In the genomic region with DNA sequence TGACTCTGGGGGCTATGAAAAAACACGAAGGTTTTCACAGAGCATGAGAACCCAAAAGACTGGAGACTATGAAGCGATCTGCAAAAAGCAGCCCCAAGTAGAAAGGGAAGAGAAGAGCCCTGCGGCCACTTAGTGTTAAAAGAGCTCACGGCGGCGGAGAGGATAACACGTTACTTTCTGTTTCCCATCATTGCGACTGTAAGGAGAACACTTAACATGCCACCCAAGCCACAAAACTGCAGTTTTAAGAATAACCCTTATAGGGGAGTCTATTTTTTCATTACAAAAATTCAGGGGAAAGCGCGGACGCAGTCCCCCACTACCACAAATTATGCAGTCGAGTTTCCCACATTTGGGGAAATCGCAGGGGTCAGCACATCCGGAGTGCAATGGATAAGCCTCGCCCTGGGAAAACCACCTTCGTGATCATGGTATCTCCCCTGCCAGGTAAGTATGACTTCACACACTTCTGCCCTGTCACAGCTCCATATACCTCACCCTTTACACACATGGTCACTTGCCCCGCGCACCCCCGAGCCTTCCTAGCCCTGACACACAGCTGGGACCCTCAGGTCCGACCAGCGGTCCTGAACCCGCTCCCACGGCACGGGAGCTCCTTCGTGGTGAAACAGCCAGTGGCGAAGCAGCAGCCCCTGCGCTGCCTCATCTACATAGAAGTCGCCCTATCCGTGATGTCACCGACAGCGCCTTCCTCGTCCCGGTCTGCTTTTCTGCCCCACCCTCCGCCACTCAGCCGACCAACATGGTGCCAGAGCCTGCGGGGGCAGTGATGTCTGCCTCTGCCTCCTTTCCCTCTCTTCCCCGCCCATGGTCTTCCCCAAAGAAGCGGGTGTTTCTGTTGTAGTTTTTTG, we compare ENCODE assay signal across 1 cellular context.
TF ChIP-seq lines count a peak whose summit lies in the region.
"Not testable (repeated sequence)": the region's sequence is repeated elsewhere in the genome, so short reads cannot be mapped to it uniquely, and the experiment has no call there.

No MANE protein-coding gene starts in this region.

TF ChIP-seq in K562, 482 proteins besides CTCF, POLR2A, EP300 and RAD21 (continued from another document and continues in another):
- TF ChIP-seq, protein P1, sequence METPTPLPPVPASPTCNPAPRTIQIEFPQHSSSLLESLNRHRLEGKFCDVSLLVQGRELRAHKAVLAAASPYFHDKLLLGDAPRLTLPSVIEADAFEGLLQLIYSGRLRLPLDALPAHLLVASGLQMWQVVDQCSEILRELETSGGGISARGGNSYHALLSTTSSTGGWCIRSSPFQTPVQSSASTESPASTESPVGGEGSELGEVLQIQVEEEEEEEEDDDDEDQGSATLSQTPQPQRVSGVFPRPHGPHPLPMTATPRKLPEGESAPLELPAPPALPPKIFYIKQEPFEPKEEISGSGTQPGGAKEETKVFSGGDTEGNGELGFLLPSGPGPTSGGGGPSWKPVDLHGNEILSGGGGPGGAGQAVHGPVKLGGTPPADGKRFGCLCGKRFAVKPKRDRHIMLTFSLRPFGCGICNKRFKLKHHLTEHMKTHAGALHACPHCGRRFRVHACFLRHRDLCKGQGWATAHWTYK (CRISPR knock-in tag; IDR thresholded peaks at IDR 0.05): peak; percentile 97
- TF ChIP-seq ZNF583 (CRISPR knock-in tag; IDR thresholded peaks at IDR 0.05): peak; percentile 58; the same call in 1 of the 2 replicates
- 0 out of 2 replicates have a peak, but pooled peaks have one; percentile 33 for TF ChIP-seq HNRNPUL1 (IDR thresholded peaks at IDR 0.05; ENCODE audit: low read length)
- peak; percentile 91 for TF ChIP-seq ZNF696 (CRISPR knock-in tag; conservative IDR thresholded peaks at IDR 0.05)
- 0 out of 2 replicates have a peak, but pooled peaks have one; percentile 70 for TF ChIP-seq HLTF (IDR thresholded peaks at IDR 0.05)
- TF ChIP-seq, protein P2, sequence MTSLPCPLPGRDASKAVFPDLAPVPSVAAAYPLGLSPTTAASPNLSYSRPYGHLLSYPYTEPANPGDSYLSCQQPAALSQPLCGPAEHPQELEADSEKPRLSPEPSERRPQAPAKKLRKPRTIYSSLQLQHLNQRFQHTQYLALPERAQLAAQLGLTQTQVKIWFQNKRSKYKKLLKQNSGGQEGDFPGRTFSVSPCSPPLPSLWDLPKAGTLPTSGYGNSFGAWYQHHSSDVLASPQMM (CRISPR knock-in tag; IDR thresholded peaks at IDR 0.05): peak; percentile 72
- TF ChIP-seq MEF2D (tag; conservative IDR thresholded peaks at IDR 0.05; ENCODE audit: low read depth): 0 out of 2 replicates have a peak, but pooled peaks have one; percentile 28
- TF ChIP-seq, protein P3, sequence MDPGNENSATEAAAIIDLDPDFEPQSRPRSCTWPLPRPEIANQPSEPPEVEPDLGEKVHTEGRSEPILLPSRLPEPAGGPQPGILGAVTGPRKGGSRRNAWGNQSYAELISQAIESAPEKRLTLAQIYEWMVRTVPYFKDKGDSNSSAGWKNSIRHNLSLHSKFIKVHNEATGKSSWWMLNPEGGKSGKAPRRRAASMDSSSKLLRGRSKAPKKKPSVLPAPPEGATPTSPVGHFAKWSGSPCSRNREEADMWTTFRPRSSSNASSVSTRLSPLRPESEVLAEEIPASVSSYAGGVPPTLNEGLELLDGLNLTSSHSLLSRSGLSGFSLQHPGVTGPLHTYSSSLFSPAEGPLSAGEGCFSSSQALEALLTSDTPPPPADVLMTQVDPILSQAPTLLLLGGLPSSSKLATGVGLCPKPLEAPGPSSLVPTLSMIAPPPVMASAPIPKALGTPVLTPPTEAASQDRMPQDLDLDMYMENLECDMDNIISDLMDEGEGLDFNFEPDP (CRISPR knock-in tag; IDR thresholded peaks at IDR 0.05): 0 out of 2 replicates have a peak, but pooled peaks have one; percentile 73
- TF ChIP-seq PHF21A (IDR thresholded peaks at IDR 0.05; ENCODE audit: borderline replicate concordance, low read depth): 0 out of 2 replicates have a peak, but pooled peaks have one; percentile 43
- TF ChIP-seq, protein P4, sequence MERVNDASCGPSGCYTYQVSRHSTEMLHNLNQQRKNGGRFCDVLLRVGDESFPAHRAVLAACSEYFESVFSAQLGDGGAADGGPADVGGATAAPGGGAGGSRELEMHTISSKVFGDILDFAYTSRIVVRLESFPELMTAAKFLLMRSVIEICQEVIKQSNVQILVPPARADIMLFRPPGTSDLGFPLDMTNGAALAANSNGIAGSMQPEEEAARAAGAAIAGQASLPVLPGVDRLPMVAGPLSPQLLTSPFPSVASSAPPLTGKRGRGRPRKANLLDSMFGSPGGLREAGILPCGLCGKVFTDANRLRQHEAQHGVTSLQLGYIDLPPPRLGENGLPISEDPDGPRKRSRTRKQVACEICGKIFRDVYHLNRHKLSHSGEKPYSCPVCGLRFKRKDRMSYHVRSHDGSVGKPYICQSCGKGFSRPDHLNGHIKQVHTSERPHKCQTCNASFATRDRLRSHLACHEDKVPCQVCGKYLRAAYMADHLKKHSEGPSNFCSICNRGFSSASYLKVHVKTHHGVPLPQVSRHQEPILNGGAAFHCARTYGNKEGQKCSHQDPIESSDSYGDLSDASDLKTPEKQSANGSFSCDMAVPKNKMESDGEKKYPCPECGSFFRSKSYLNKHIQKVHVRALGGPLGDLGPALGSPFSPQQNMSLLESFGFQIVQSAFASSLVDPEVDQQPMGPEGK (CRISPR knock-in tag; IDR thresholded peaks at IDR 0.05; ENCODE audit: borderline replicate concordance): peak; percentile 89; the same call in 1 of the 2 replicates
- TF ChIP-seq RFX1 (IDR thresholded peaks at IDR 0.05): peak; percentile 59
- TF ChIP-seq ZBTB8A (IDR thresholded peaks at IDR 0.05; ENCODE audit: partially characterized antibody): peak; percentile 80
- peak; percentile 92 for TF ChIP-seq SMAD3 (CRISPR knock-in tag; conservative IDR thresholded peaks at IDR 0.05)
- peak; percentile 96 for TF ChIP-seq GTF2F1 (IDR thresholded peaks at IDR 0.05; ENCODE audit: low read depth, low read length)
- TF ChIP-seq NR2C1 (IDR thresholded peaks at IDR 0.05): not testable (repeated sequence)
- peak; percentile 53; the same call in 1 of the 2 replicates for TF ChIP-seq NR2C1 (tag; IDR thresholded peaks at IDR 0.05)
- peak; percentile 24; the same call in 1 of the 2 replicates for TF ChIP-seq L3MBTL2 (IDR thresholded peaks at IDR 0.05)
- peak; percentile 75 for TF ChIP-seq ZNF41 (CRISPR knock-in tag; conservative IDR thresholded peaks at IDR 0.05)
- 0 out of 2 replicates have a peak, but pooled peaks have one; percentile 55 for TF ChIP-seq PHTF2 (CRISPR knock-in tag; IDR thresholded peaks at IDR 0.05)
- TF ChIP-seq, protein P5, sequence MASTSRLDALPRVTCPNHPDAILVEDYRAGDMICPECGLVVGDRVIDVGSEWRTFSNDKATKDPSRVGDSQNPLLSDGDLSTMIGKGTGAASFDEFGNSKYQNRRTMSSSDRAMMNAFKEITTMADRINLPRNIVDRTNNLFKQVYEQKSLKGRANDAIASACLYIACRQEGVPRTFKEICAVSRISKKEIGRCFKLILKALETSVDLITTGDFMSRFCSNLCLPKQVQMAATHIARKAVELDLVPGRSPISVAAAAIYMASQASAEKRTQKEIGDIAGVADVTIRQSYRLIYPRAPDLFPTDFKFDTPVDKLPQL (IDR thresholded peaks at IDR 0.05; ENCODE audit: extremely low read depth, insufficient read length): peak; percentile 88
- TF ChIP-seq ZC3H8 (IDR thresholded peaks at IDR 0.05): peak; percentile 99
- 0 out of 2 replicates have a peak, but pooled peaks have one; percentile 17 for TF ChIP-seq NFIX (CRISPR knock-in tag; IDR thresholded peaks at IDR 0.05; ENCODE audit: low read depth)
- peak; percentile 91 for TF ChIP-seq ZBTB17 (CRISPR knock-in tag; IDR thresholded peaks at IDR 0.05)
- TF ChIP-seq ZNF3 (CRISPR knock-in tag; IDR thresholded peaks at IDR 0.05): 0 out of 2 replicates have a peak, but pooled peaks have one; percentile 69
- 0 out of 2 replicates have a peak, but pooled peaks have one; percentile 46 for TF ChIP-seq ZNF561 (CRISPR knock-in tag; conservative IDR thresholded peaks at IDR 0.05)
- peak; percentile 69; the same call in 1 of the 2 replicates for TF ChIP-seq ZSCAN32 (CRISPR knock-in tag; IDR thresholded peaks at IDR 0.05)
- TF ChIP-seq, protein P6, sequence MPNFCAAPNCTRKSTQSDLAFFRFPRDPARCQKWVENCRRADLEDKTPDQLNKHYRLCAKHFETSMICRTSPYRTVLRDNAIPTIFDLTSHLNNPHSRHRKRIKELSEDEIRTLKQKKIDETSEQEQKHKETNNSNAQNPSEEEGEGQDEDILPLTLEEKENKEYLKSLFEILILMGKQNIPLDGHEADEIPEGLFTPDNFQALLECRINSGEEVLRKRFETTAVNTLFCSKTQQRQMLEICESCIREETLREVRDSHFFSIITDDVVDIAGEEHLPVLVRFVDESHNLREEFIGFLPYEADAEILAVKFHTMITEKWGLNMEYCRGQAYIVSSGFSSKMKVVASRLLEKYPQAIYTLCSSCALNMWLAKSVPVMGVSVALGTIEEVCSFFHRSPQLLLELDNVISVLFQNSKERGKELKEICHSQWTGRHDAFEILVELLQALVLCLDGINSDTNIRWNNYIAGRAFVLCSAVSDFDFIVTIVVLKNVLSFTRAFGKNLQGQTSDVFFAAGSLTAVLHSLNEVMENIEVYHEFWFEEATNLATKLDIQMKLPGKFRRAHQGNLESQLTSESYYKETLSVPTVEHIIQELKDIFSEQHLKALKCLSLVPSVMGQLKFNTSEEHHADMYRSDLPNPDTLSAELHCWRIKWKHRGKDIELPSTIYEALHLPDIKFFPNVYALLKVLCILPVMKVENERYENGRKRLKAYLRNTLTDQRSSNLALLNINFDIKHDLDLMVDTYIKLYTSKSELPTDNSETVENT (CRISPR knock-in tag; IDR thresholded peaks at IDR 0.05): peak; percentile 98
- TF ChIP-seq, protein P7, sequence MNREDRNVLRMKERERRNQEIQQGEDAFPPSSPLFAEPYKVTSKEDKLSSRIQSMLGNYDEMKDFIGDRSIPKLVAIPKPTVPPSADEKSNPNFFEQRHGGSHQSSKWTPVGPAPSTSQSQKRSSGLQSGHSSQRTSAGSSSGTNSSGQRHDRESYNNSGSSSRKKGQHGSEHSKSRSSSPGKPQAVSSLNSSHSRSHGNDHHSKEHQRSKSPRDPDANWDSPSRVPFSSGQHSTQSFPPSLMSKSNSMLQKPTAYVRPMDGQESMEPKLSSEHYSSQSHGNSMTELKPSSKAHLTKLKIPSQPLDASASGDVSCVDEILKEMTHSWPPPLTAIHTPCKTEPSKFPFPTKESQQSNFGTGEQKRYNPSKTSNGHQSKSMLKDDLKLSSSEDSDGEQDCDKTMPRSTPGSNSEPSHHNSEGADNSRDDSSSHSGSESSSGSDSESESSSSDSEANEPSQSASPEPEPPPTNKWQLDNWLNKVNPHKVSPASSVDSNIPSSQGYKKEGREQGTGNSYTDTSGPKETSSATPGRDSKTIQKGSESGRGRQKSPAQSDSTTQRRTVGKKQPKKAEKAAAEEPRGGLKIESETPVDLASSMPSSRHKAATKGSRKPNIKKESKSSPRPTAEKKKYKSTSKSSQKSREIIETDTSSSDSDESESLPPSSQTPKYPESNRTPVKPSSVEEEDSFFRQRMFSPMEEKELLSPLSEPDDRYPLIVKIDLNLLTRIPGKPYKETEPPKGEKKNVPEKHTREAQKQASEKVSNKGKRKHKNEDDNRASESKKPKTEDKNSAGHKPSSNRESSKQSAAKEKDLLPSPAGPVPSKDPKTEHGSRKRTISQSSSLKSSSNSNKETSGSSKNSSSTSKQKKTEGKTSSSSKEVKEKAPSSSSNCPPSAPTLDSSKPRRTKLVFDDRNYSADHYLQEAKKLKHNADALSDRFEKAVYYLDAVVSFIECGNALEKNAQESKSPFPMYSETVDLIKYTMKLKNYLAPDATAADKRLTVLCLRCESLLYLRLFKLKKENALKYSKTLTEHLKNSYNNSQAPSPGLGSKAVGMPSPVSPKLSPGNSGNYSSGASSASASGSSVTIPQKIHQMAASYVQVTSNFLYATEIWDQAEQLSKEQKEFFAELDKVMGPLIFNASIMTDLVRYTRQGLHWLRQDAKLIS (CRISPR knock-in tag; IDR thresholded peaks at IDR 0.05): peak; percentile 59; the same call in 1 of the 2 replicates
- peak; percentile 91 for TF ChIP-seq ZNF717 (CRISPR knock-in tag; IDR thresholded peaks at IDR 0.05)
- TF ChIP-seq STAT5A (IDR thresholded peaks at IDR 0.05; ENCODE audit: borderline replicate concordance, low read length): peak; percentile 31; the same call in 1 of the 2 replicates
- peak; percentile 91 for TF ChIP-seq NFXL1 (CRISPR knock-in tag; IDR thresholded peaks at IDR 0.05)
- 0 out of 2 replicates have a peak, but pooled peaks have one; percentile 18 for TF ChIP-seq CBFA2T2 (conservative IDR thresholded peaks at IDR 0.05)
- TF ChIP-seq, protein P8, sequence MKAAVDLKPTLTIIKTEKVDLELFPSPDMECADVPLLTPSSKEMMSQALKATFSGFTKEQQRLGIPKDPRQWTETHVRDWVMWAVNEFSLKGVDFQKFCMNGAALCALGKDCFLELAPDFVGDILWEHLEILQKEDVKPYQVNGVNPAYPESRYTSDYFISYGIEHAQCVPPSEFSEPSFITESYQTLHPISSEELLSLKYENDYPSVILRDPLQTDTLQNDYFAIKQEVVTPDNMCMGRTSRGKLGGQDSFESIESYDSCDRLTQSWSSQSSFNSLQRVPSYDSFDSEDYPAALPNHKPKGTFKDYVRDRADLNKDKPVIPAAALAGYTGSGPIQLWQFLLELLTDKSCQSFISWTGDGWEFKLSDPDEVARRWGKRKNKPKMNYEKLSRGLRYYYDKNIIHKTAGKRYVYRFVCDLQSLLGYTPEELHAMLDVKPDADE (conservative IDR thresholded peaks at IDR 0.05; ENCODE audit: control insufficient read depth, low read depth, low read length): peak; percentile 87
- TF ChIP-seq POLR2AphosphoS2 (IDR thresholded peaks at IDR 0.05; ENCODE audit: low read length): peak; percentile 98
- peak; percentile 88 for TF ChIP-seq RFX7 (CRISPR knock-in tag; IDR thresholded peaks at IDR 0.05)
- TF ChIP-seq, protein P9, sequence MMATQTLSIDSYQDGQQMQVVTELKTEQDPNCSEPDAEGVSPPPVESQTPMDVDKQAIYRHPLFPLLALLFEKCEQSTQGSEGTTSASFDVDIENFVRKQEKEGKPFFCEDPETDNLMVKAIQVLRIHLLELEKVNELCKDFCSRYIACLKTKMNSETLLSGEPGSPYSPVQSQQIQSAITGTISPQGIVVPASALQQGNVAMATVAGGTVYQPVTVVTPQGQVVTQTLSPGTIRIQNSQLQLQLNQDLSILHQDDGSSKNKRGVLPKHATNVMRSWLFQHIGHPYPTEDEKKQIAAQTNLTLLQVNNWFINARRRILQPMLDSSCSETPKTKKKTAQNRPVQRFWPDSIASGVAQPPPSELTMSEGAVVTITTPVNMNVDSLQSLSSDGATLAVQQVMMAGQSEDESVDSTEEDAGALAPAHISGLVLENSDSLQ (IDR thresholded peaks at IDR 0.05): 0 out of 2 replicates have a peak, but pooled peaks have one; percentile 8
- TF ChIP-seq NFE2 (IDR thresholded peaks at IDR 0.05; ENCODE audit: low read depth): peak; percentile 30; the same call in 1 of the 2 replicates
- peak; percentile 77 to 85; a peak in 2 of 4 replicates for TF ChIP-seq ARNT (IDR thresholded peaks at IDR 0.05)
- TF ChIP-seq ELF4 (CRISPR knock-in tag; IDR thresholded peaks at IDR 0.05): peak; percentile 94
- peak; percentile 49; the same call in 1 of the 2 replicates for TF ChIP-seq LEF1 (IDR thresholded peaks at IDR 0.05)
- peak; percentile 92 for TF ChIP-seq ZNF551 (CRISPR knock-in tag; IDR thresholded peaks at IDR 0.05)
- TF ChIP-seq ZNF77 (CRISPR knock-in tag; IDR thresholded peaks at IDR 0.05): 0 out of 2 replicates have a peak, but pooled peaks have one; percentile 77
- peak; percentile 89 for TF ChIP-seq ZEB2 (IDR thresholded peaks at IDR 0.05)
